In the genomic region with DNA sequence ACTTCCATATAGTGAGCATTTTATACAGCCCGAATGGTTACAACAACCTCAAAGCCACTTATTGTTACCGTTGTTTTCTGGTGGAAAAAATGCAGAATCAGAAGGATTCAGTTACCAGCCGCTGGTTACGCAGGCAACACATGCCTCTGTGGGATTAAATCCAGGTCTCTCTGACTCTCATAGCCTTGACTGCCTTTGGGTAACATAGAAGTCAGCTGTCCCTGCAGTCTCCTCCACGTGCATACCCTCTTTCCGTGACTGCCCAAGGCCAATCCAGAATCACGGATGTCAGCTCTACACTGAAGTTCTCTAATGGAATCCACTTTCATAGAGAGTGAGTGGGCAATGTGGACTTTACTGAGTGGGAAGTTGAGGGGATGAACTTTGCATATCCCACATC, we compare ENCODE assay signal across 10 cellular contexts.
"Had no signal": no experiment of that assay in that cellular context is flagged by ENCODE, and none has a peak within 500 bp of the region (broad histone marks: within the 10 kb centered on the region; RNA-seq: fewer than 3 reads in every experiment).

No MANE protein-coding gene starts in this region.

- H3K9ac ChIP-seq: GM23248 had no signal

- DNase-seq: GM23248, GOT3, H7, H9, HCEC 1CT, HFFc6 had no signal

- H3K36me3 ChIP-seq: HAP-1 had no signal

- H3K4me3 ChIP-seq: GM23248, GM23338, HAP-1 had no signal

- FAIRE-seq: H54 had no signal

- H2AFZ ChIP-seq: GM23248, GM23338 had no signal

- H3K4me2 ChIP-seq: GM23338 had no signal

- H3K4me3 Mint-ChIP-seq: GM23338, H9, HFFc6 had no signal

- H3K9me3 Mint-ChIP-seq: GM23338, H9 had no signal

- H3K9me3 ChIP-seq: HAP-1 had no signal

- H3K27ac Mint-ChIP-seq: GM23338, H9, HFFc6 had no signal

- ATAC-seq: GM23338, HCT116 had no signal

- H3K27ac ChIP-seq: GM23248 had no signal
